Comparison of ENCODE assay signal across 8 cellular contexts in genomic region chr3:177300039-177300833, GRCh38.
DNase-seq lines count a peak whose midpoint lies in the region; ATAC-seq and TF ChIP-seq lines count a peak whose summit lies in the region.

No MANE protein-coding gene starts in this region.

- 52 to 64% (median 59%) methylated on average over 12 of the region's 12 CpGs for WGBS in spleen, 5 donors

- no peak overlapping the region for H3K9ac ChIP-seq in adipocyte (ENCODE audit: low read length)

- H3K4me1 ChIP-seq in right atrium auricular region, result peaks cover 0 to 9% of the 10 kb centered on the region in 2 donors
- H3K4me1 ChIP-seq in adipocyte (ENCODE audit: control insufficient read depth, insufficient read depth, low read length), result no peaks in the 10 kb centered on the region
- peaks cover 0 to 15% (median 11%) of the 10 kb centered on the region in 6 donors for H3K4me1 ChIP-seq in spleen

- TF ChIP-seq CTCF in right atrium auricular region (IDR thresholded peaks at IDR 0.05), result no peak
- no peak for TF ChIP-seq CTCF in spleen (IDR thresholded peaks at IDR 0.05 in 8 of 11, conservative IDR thresholded peaks at IDR 0.05 in 3 of 11)
- TF ChIP-seq CTCF in dorsolateral prefrontal cortex (IDR thresholded peaks at IDR 0.05 in 54 of 56, conservative IDR thresholded peaks at IDR 0.05 in 2 of 56; ENCODE audit: low read depth in 1 of 56, partially characterized antibody in 56 of 56), result no peak

- H3K27ac ChIP-seq in right atrium auricular region, result peak overlapping the region in 1 of 2 donors; percentile 53
- no peak overlapping the region for H3K27ac ChIP-seq in spleen
- no peak overlapping the region for H3K27ac ChIP-seq in dorsolateral prefrontal cortex

- peak; percentile 67 for ATAC-seq in Right ventricle myocardium inferior
- peak; percentile 65 for ATAC-seq in HG03442 (IDR thresholded peaks at IDR 0.05; ENCODE audit: unreplicated experiment)

- intact Hi-C loops in Right ventricle myocardium inferior (cut with DNase I) (no loop called here), spleen (cut with DNase I; ENCODE audit: low total_unique reads) (no loop called here), dorsolateral prefrontal cortex (cut with DNase I) (no loop called here)

- DNase-seq in Right ventricle myocardium inferior (ENCODE audit: missing footprints) (no peak), right atrium auricular region (ENCODE audit: low spot score) (no peak), adipocyte (ENCODE audit: low read depth) (peak; percentile 32), myocyte (ENCODE audit: low read depth) (peak; percentile 22), spleen (no peak), dorsolateral prefrontal cortex (no peak)
- no peak for DNase-seq in activated CD8-positive, alpha-beta memory T cell treated with anti-CD3 and anti-CD28 coated beads, Interleukin-2, amount 50 U/mL, for 48 hours

- H3K9me3 ChIP-seq in right atrium auricular region, result no peaks in the 10 kb centered on the region
- no peaks in the 10 kb centered on the region for H3K9me3 ChIP-seq in adipocyte (ENCODE audit: control insufficient read depth, low read length)
- no peaks in the 10 kb centered on the region for H3K9me3 ChIP-seq in spleen

- H3K4me3 ChIP-seq in right atrium auricular region (no peak overlapping the region), adipocyte (ENCODE audit: low read length) (peak overlapping the region; percentile 42), spleen (no peak overlapping the region), dorsolateral prefrontal cortex (no peak overlapping the region)

- no peaks in the 10 kb centered on the region for H3K36me3 ChIP-seq in right atrium auricular region
- no peaks in the 10 kb centered on the region for H3K36me3 ChIP-seq in adipocyte (ENCODE audit: control insufficient read depth, insufficient read depth, low read length, severe bottlenecking)
- H3K36me3 ChIP-seq in spleen, result no peaks in the 10 kb centered on the region

- no peak for TF ChIP-seq POLR2A in spleen (IDR thresholded peaks at IDR 0.05)

- H3K27me3 ChIP-seq in right atrium auricular region, result no peaks in the 10 kb centered on the region
- no peaks in the 10 kb centered on the region for H3K27me3 ChIP-seq in adipocyte (replicated peaks; ENCODE audit: control insufficient read depth, insufficient read depth, low read length)
- no peaks in the 10 kb centered on the region for H3K27me3 ChIP-seq in spleen (replicated peaks in 1 of 7)
- H3K27me3 ChIP-seq in dorsolateral prefrontal cortex, result no peaks in the 10 kb centered on the region

Comparison
In these comparisons a context has a peak if more than half of its experiments do, and no peak if none do; other contexts are left out.
1. DNase-seq: peak in adipocyte (single experiment) and myocyte (single experiment); none in Right ventricle myocardium inferior (single experiment), right atrium auricular region (single experiment), spleen (single experiment), dorsolateral prefrontal cortex (0 of 10) and activated CD8-positive, alpha-beta memory T cell treated with anti-CD3 and anti-CD28 coated beads, Interleukin-2, amount 50 U/mL, for 48 hours (single experiment).